Comparison of ENCODE assay signal across 1 cellular context in genomic region chr11:77175869-77176539, GRCh38.
TF ChIP-seq lines count a peak whose summit lies in the region.

No MANE protein-coding gene starts in this region.

TF ChIP-seq in K562, 482 proteins besides CTCF, POLR2A, EP300 and RAD21 (continued from another document):
- TF ChIP-seq FOXJ3 (CRISPR knock-in tag; IDR thresholded peaks at IDR 0.05) = no peak
- no peak for TF ChIP-seq ERF (CRISPR knock-in tag; IDR thresholded peaks at IDR 0.05)
- no peak for TF ChIP-seq TAF1 (IDR thresholded peaks at IDR 0.05; ENCODE audit: control insufficient read depth, extremely low read depth, insufficient read depth, low read length, severe bottlenecking)
- no peak for TF ChIP-seq HES1 (IDR thresholded peaks at IDR 0.05; ENCODE audit: low read depth)
- no peak for TF ChIP-seq SMAD2 (IDR thresholded peaks at IDR 0.05; ENCODE audit: low read depth, low read length)
- TF ChIP-seq ZNF696 (CRISPR knock-in tag; conservative IDR thresholded peaks at IDR 0.05) = no peak
- TF ChIP-seq ZNF431 (CRISPR knock-in tag; IDR thresholded peaks at IDR 0.05) = no peak
